Comparison of ENCODE assay signal across 11 cellular contexts in the genomic region with DNA sequence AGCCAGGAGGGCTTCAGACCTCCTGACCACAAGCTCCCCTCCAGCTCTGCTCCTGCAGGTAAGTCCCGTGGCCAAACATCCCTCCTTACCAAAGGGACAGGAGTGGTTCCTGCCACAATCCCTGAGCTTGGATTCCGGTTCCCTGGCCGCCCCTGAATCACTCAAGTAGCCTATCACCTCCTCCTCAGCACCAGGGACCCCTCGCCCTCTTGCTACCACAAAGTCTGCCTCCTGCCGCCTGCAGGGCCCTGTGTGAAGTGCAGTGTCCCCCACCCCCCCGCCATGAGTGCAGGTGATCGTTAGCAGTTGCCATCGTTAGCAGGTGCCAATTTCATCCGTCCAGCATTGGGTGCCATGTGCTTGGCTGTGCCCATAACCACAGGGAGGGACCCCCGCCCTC. TPM values are rescaled to one million over a fixed set of nuclear protein-coding genes. Genes with fewer than 3 reads are reported as not detected.
DNase-seq lines count a peak whose midpoint lies in the region; ATAC-seq and TF ChIP-seq lines count a peak whose summit lies in the region.
"Had no signal": no experiment of that assay in that cellular context is flagged by ENCODE, and none has a peak within 500 bp of the region (broad histone marks: within the 10 kb centered on the region; RNA-seq: fewer than 3 reads in every experiment).

No MANE protein-coding gene starts in this region.

- no peaks in the 10 kb centered on the region for H3K36me3 ChIP-seq in OCI-LY1 (ENCODE audit: insufficient read depth, low read length)
- H3K36me3 ChIP-seq in upper lobe of right lung, result no peaks in the 10 kb centered on the region

- DNase-seq in left cardiac atrium, result peak; percentile 21
- no peak for DNase-seq in left ventricle myocardium superior
- DNase-seq in fibroblast of mammary gland (ENCODE audit: low read depth), result no peak
- peak; percentile 51 for DNase-seq in upper lobe of right lung
- no peak for DNase-seq in NCI-H2171 treated with DMSO at 0.1 percent for 48 hours (lab: John Stamatoyannopoulos, UW)
- no peak for DNase-seq in MV-4-11 (lab: John Stamatoyannopoulos, UW)
- no peak for DNase-seq in middle frontal gyrus (ENCODE audit: extremely low spot score, low spot score)
- DNase-seq: activated CD8-positive, alpha-beta memory T cell treated with anti-CD3 and anti-CD28 coated beads, Interleukin-2, amount 50 U/mL, for 48 hours; NCI-H1105 had no signal

- no peaks in the 10 kb centered on the region for H3K9me2 ChIP-seq in OCI-LY1 (ENCODE audit: low read depth, low read length)

- H3K4me2 ChIP-seq in OCI-LY1 (ENCODE audit: low read length), result no peak overlapping the region

- H3K9me3 ChIP-seq in OCI-LY1 (ENCODE audit: low read length), result no peaks in the 10 kb centered on the region
- H3K9me3 ChIP-seq in upper lobe of right lung, result no peaks in the 10 kb centered on the region
- H3K9me3 ChIP-seq: ascending aorta had no signal

- H3K4me1 ChIP-seq in OCI-LY1 (ENCODE audit: insufficient read depth, low read length, severe bottlenecking) (no peaks in the 10 kb centered on the region), upper lobe of right lung (peaks cover 5% of the 10 kb centered on the region)

- no peak for ATAC-seq in left cardiac atrium
- ATAC-seq in left ventricle myocardium superior, result no peak
- no peak for ATAC-seq in upper lobe of right lung

- intact Hi-C loops in left cardiac atrium (cut with DNase I), result no loop called here
- intact Hi-C loops in left ventricle myocardium superior (cut with micrococcal nuclease), result no loop called here
- intact Hi-C loops in upper lobe of right lung (cut with DNase I), result no loop called here

- H2AFZ ChIP-seq in OCI-LY1 (ENCODE audit: low read length), result no peak overlapping the region

- H3F3A ChIP-seq in OCI-LY1 (ENCODE audit: insufficient read depth, low read length), result no peaks in the 10 kb centered on the region

- no peak overlapping the region for H3K4me3 ChIP-seq in OCI-LY1 (ENCODE audit: low read depth, low read length, poor library complexity, severe bottlenecking)
- H3K4me3 ChIP-seq in fibroblast of mammary gland (ENCODE audit: control insufficient read depth, low read depth, low read length), result no peak overlapping the region
- H3K4me3 ChIP-seq in upper lobe of right lung, result no peak overlapping the region
- H3K4me3 ChIP-seq: ascending aorta had no signal

- no peak overlapping the region for H3K27ac ChIP-seq in OCI-LY1 (ENCODE audit: low read depth, low read length, poor library complexity, severe bottlenecking)
- no peak overlapping the region for H3K27ac ChIP-seq in upper lobe of right lung
- H3K27ac ChIP-seq: ascending aorta had no signal

- peaks cover 6% of the 10 kb centered on the region; the same call in 1 of the 2 replicates for H3K27me3 ChIP-seq in OCI-LY1 (ENCODE audit: insufficient read depth, low read length)
- no peaks in the 10 kb centered on the region for H3K27me3 ChIP-seq in upper lobe of right lung
- H3K27me3 ChIP-seq: ascending aorta had no signal

- H3K79me2 ChIP-seq in OCI-LY1 (ENCODE audit: insufficient read depth, low read length), result no peaks in the 10 kb centered on the region

- H4K20me1 ChIP-seq in OCI-LY1 (ENCODE audit: insufficient read depth, low read length), result no peaks in the 10 kb centered on the region

- TF ChIP-seq CTCF in OCI-LY1 (IDR thresholded peaks at IDR 0.05; ENCODE audit: low read length) (peak; percentile 64; the same call in 1 of the 2 replicates), fibroblast of mammary gland (conservative IDR thresholded peaks at IDR 0.05; ENCODE audit: control insufficient read depth, insufficient read depth, low read depth, low read length) (peak; percentile 6), upper lobe of right lung (IDR thresholded peaks at IDR 0.05) (no peak)

- H3K9ac ChIP-seq in OCI-LY1 (ENCODE audit: low read length), result no peak overlapping the region

RNA-seq across cellular contexts. Expression of a gene that starts 40.8 kb away (rescaled TPM):
- total RNA-seq in left cardiac atrium, result 10 to 100 TPM; 44.7 to 52.7 TPM
- total RNA-seq in left ventricle myocardium superior, result 76.6 TPM
- 65.5 TPM for total RNA-seq in upper lobe of right lung

Comparison
In these comparisons a context has a peak if more than half of its experiments do, and no peak if none do; other contexts are left out.
1. DNase-seq: peak in left cardiac atrium (single experiment) and upper lobe of right lung (single experiment); none in left ventricle myocardium superior (single experiment), fibroblast of mammary gland (single experiment), NCI-H2171 treated with DMSO at 0.1 percent for 48 hours (single experiment), MV-4-11 (single experiment) and middle frontal gyrus (single experiment).